Comparison of ENCODE assay signal across 26 cellular contexts in the genomic region with DNA sequence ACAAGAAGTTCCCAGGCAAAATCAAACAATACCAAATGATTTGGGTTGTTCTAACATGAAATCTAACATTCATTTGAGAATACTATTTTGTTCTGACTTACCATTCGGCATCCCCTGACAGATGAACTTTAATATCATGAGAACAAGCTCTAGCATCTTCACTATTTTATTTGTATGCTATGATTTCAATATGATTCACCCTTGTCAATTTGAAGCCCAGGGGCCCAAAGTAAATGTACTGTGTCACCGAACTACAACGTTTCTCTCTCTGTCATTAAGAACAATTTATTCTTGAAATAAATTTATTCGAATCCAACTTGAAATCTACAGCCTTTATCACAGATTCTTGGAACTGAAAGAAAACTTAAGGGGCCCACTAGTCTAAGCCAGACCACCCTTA.
"Had no signal": no experiment of that assay in that cellular context is flagged by ENCODE, and none has a peak within 500 bp of the region (broad histone marks: within the 10 kb centered on the region; RNA-seq: fewer than 3 reads in every experiment).

No MANE protein-coding gene starts in this region.

- H3K4me1 Mint-ChIP-seq: WTC11 had no signal

- DNase-seq: activated CD4-positive, alpha-beta memory T cell treated with anti-CD3 and anti-CD28 coated beads for 36 hours; activated CD4-positive, alpha-beta T cell treated with anti-CD3 and anti-CD28 coated beads, Interleukin-2, amount 10 ng/mL, durations not matched to agents 7 days and 5 days; activated CD8-positive, alpha-beta memory T cell treated with anti-CD3 and anti-CD28 coated beads, Interleukin-2, amount 50 U/mL, for 4 hours; activated gamma-delta T cell treated with Interleukin-2 at 50 U/mL for 16 hours; activated naive CD4-positive, alpha-beta T cell treated with anti-CD3 and anti-CD28 coated beads for 36 hours; activated naive CD8-positive, alpha-beta T cell treated with anti-CD3 and anti-CD28 coated beads, Interleukin-2, amount 50 U/mL, for 24 hours; activated T-cell treated with anti-CD3 and anti-CD28 coated beads for 4 hours; activated T-cell treated with anti-CD3 and anti-CD28 coated beads, Interleukin-2, amount 50 U/mL, for 4 hours; anterior cingulate cortex; central memory CD4-positive, alpha-beta T cell; Karpas-422; NCI-H1048; NCI-H1436; NCI-H1694; NCI-H2081 treated with DMSO at 0.1 percent for 48 hours; NCI-H345; Right ventricle myocardium superior had no signal

- H3K36me3 ChIP-seq: brain microvascular endothelial cell had no signal

- H3K27me3 ChIP-seq: brain microvascular endothelial cell had no signal

- H3K36me3 Mint-ChIP-seq: activated CD4-positive, alpha-beta memory T cell treated with anti-CD3 and anti-CD28 coated beads for 36 hours; WTC11 had no signal

- H3K27me3 Mint-ChIP-seq: activated CD4-positive, alpha-beta memory T cell treated with anti-CD3 and anti-CD28 coated beads for 36 hours; activated CD4-positive, alpha-beta T cell treated with anti-CD3 and anti-CD28 coated beads for 36 hours; activated CD4-positive, alpha-beta T cell treated with anti-CD3 and anti-CD28 coated beads, Interleukin-2, amount 10 ng/mL, durations not matched to agents 7 days and 5 days had no signal

- FAIRE-seq: TTC549 had no signal

- H3K9me3 Mint-ChIP-seq: activated CD4-positive, alpha-beta T cell treated with anti-CD3 and anti-CD28 coated beads, Interleukin-2, amount 10 ng/mL, durations not matched to agents 7 days and 5 days; activated naive CD4-positive, alpha-beta T cell treated with anti-CD3 and anti-CD28 coated beads for 36 hours; T-helper 2 cell treated with Interferon-gamma antibody and Interleukin-4, amounts not matched to agents 5 μg/mL and 100 μg/mL, for 36 hours had no signal

- ATAC-seq: activated CD4-positive, CD25-positive, alpha-beta regulatory T cell treated with anti-CD3 and anti-CD28 coated beads, Interleukin-2, amount 50 U/mL, for 24 hours; activated T-cell treated with anti-CD3 and anti-CD28 coated beads, Interleukin-2, amount 50 U/mL, for 4 hours; WTC11 had no signal

- H3K27ac Mint-ChIP-seq: activated CD4-positive, alpha-beta memory T cell treated with anti-CD3 and anti-CD28 coated beads for 36 hours; activated CD4-positive, alpha-beta T cell treated with anti-CD3 and anti-CD28 coated beads for 36 hours; activated CD4-positive, alpha-beta T cell treated with anti-CD3 and anti-CD28 coated beads, Interleukin-2, amount 10 ng/mL, durations not matched to agents 7 days and 5 days; activated naive CD4-positive, alpha-beta T cell treated with anti-CD3 and anti-CD28 coated beads for 36 hours; activated naive CD4-positive, alpha-beta T cell treated with anti-CD3 and anti-CD28 coated beads, Interleukin-2, amount 50 U/mL, for 72 hours; activated naive CD8-positive, alpha-beta T cell treated with anti-CD3 and anti-CD28 coated beads, Interleukin-2, amount 50 U/mL, for 24 hours; activated T-helper 1 cell treated with anti-CD3 and anti-CD28 coated beads, Interleukin-12 subunit alpha, Interleukin-12 subunit beta, Interleukin-2, Interleukin-4 antibody, amounts not matched to agents 30 ng/mL and 10 ng/mL and 1 ng/mL, durations not matched to agents 14 hours and 24 hours and 36 hours; T-helper 1 cell treated with Interleukin-12 subunit alpha and Interleukin-12 subunit beta and Interleukin-4 antibody, amounts not matched to agents 30 μg/mL and 1 μg/mL, for 36 hours; T-helper 2 cell treated with Interferon-gamma antibody and Interleukin-4, amounts not matched to agents 5 μg/mL and 100 μg/mL, for 36 hours; WTC11 had no signal

- H3K4me3 Mint-ChIP-seq: activated CD4-positive, alpha-beta memory T cell treated with anti-CD3 and anti-CD28 coated beads for 36 hours; activated CD4-positive, alpha-beta T cell treated with anti-CD3 and anti-CD28 coated beads for 36 hours; activated CD4-positive, alpha-beta T cell treated with anti-CD3 and anti-CD28 coated beads, Interleukin-2, amount 10 ng/mL, durations not matched to agents 7 days and 5 days; activated naive CD4-positive, alpha-beta T cell treated with anti-CD3 and anti-CD28 coated beads for 36 hours; activated naive CD8-positive, alpha-beta T cell treated with anti-CD3 and anti-CD28 coated beads, Interleukin-2, amount 50 U/mL, for 24 hours; activated T-cell treated with anti-CD3 and anti-CD28 coated beads, Interleukin-2, amount 50 U/mL, for 4 hours; T-helper 1 cell treated with Interleukin-12 subunit alpha and Interleukin-12 subunit beta and Interleukin-4 antibody, amounts not matched to agents 30 μg/mL and 1 μg/mL, for 36 hours; T-helper 2 cell treated with Interferon-gamma antibody and Interleukin-4, amounts not matched to agents 5 μg/mL and 100 μg/mL, for 36 hours; WTC11 had no signal
